In genomic region chr3:129025691-129026435, GRCh38 we compare ENCODE assay signal across 1 cellular context.
TF ChIP-seq lines count a peak whose summit lies in the region.

No MANE protein-coding gene starts in this region.

TF ChIP-seq in K562, 482 proteins besides CTCF, POLR2A, EP300 and RAD21:
- TF ChIP-seq ADNP (tag; IDR thresholded peaks at IDR 0.05) = no peak
- TF ChIP-seq TBP (optimal IDR thresholded peaks at IDR 0.05; ENCODE audit: low read depth, low read length) = no peak
- TF ChIP-seq ELF2 (CRISPR knock-in tag; IDR thresholded peaks at IDR 0.05) = no peak
- TF ChIP-seq MGA (IDR thresholded peaks at IDR 0.05) = peak; percentile 56
- TF ChIP-seq PURB (CRISPR knock-in tag; IDR thresholded peaks at IDR 0.05; ENCODE audit: low read depth) = no peak
- no peak for TF ChIP-seq IFI16 (CRISPR knock-in tag; IDR thresholded peaks at IDR 0.05)
- TF ChIP-seq FOXJ3 (CRISPR knock-in tag; IDR thresholded peaks at IDR 0.05) = no peak
- no peak for TF ChIP-seq BDP1 (IDR thresholded peaks at IDR 0.05; ENCODE audit: insufficient read depth, insufficient read length)
- TF ChIP-seq E2F6 (IDR thresholded peaks at IDR 0.05; ENCODE audit: borderline replicate concordance in 1 of 2, extremely low read depth in 1 of 2, insufficient read depth in 1 of 2, insufficient read length in 1 of 2, low read depth in 1 of 2, low read length in 1 of 2, poor library complexity in 1 of 2, severe bottlenecking in 1 of 2) = peak in 1 of 2 experiments; percentile 44
- no peak for TF ChIP-seq ATF4 (CRISPR knock-in tag; IDR thresholded peaks at IDR 0.05)
